In genomic region chr2:24918326-24919099, GRCh38 we compare ENCODE assay signal across 2 cellular contexts.
TF ChIP-seq lines count a peak whose summit lies in the region.

No MANE protein-coding gene starts in this region.

TF ChIP-seq in SK-N-SH, 30 proteins besides CTCF, POLR2A, EP300 and RAD21 (continued from another document):
- TF ChIP-seq ZBTB33 (IDR thresholded peaks at IDR 0.05; ENCODE audit: borderline replicate concordance, low read depth) (no peak), SIN3A (IDR thresholded peaks at IDR 0.05; ENCODE audit: borderline replicate concordance, low read depth, low read length) (no peak), ELF1 (IDR thresholded peaks at IDR 0.05) (no peak), EZH2phosphoT487 (IDR thresholded peaks at IDR 0.05; ENCODE audit: borderline replicate concordance, low read depth) (no peak), RFX5 (IDR thresholded peaks at IDR 0.05; ENCODE audit: low read length) (no peak), MAX (IDR thresholded peaks at IDR 0.05; ENCODE audit: low read depth) (no peak), REST (IDR thresholded peaks at IDR 0.05; ENCODE audit: low read depth, low read length) (no peak)

TF ChIP-seq in SK-N-SH treated with all-trans-retinoic acid at 6 μM for 48 hours, 23 proteins besides CTCF, POLR2A, EP300 and RAD21 (continued from another document):
- TF ChIP-seq PATZ1 (CRISPR knock-in tag; IDR thresholded peaks at IDR 0.05; ENCODE audit: borderline replicate concordance) (no peak), TCF4 (CRISPR knock-in tag; IDR thresholded peaks at IDR 0.05; ENCODE audit: borderline replicate concordance) (no peak), ZC3H10 (CRISPR knock-in tag; IDR thresholded peaks at IDR 0.05) (no peak), ZFP30 (CRISPR knock-in tag; IDR thresholded peaks at IDR 0.05) (no peak), SNAI2 (CRISPR knock-in tag; IDR thresholded peaks at IDR 0.05) (no peak), CREB5 (CRISPR knock-in tag; IDR thresholded peaks at IDR 0.05; ENCODE audit: low read depth) (no peak), ZNF8 (CRISPR knock-in tag; IDR thresholded peaks at IDR 0.05) (no peak), ESRRG (CRISPR knock-in tag; IDR thresholded peaks at IDR 0.05) (no peak), ISL1 (CRISPR knock-in tag; IDR thresholded peaks at IDR 0.05) (no peak), GLIS3 (CRISPR knock-in tag; IDR thresholded peaks at IDR 0.05) (no peak)
